ENCODE assay signal across 8 cellular contexts in genomic region chr3:31219131-31219843, GRCh38.
DNase-seq lines count a peak whose midpoint lies in the region; ATAC-seq lines count a peak whose summit lies in the region.

No MANE protein-coding gene starts in this region.

- intact Hi-C loops in head of caudate nucleus (cut with DNase I) = no loop called here

- peak; percentile 29 for DNase-seq in GDM1 (lab: John Stamatoyannopoulos, UW)
- DNase-seq in astrocyte of the hippocampus (ENCODE audit: low read depth, low spot score) = peak; percentile 64
- no peak for DNase-seq in occipital lobe (lab: John Stamatoyannopoulos, UW)
- no peak for DNase-seq in NCI-H748 treated with DMSO at 0.1 percent for 48 hours (lab: John Stamatoyannopoulos, UW)
- no peak for DNase-seq in head of caudate nucleus
- no peak for DNase-seq in activated CD4-positive, alpha-beta T cell treated with anti-CD3 and anti-CD28 coated beads for 48 hours

- ATAC-seq in GM21390 (IDR thresholded peaks at IDR 0.05; ENCODE audit: unreplicated experiment) = peak; percentile 68
- ATAC-seq in HG03439 (IDR thresholded peaks at IDR 0.05; ENCODE audit: unreplicated experiment) = peak; percentile 58

Comparison
In these comparisons a context has a peak if more than half of its experiments do, and no peak if none do; other contexts are left out.
1. DNase-seq: peak in GDM1 (single experiment) and astrocyte of the hippocampus (single experiment); none in occipital lobe (single experiment), NCI-H748 treated with DMSO at 0.1 percent for 48 hours (single experiment), head of caudate nucleus (0 of 42) and activated CD4-positive, alpha-beta T cell treated with anti-CD3 and anti-CD28 coated beads for 48 hours (single experiment).